22 cellular contexts compared by ENCODE assay signal in genomic region chr1:107933736-107934135, GRCh38. TPM values are rescaled to one million over a fixed set of nuclear protein-coding genes. Genes with fewer than 3 reads are reported as not detected.
DNase-seq lines count a peak whose midpoint lies in the region; ATAC-seq and TF ChIP-seq lines count a peak whose summit lies in the region.
"Had no signal": no experiment of that assay in that cellular context is flagged by ENCODE, and none has a peak within 500 bp of the region (broad histone marks: within the 10 kb centered on the region; RNA-seq: fewer than 3 reads in every experiment).

No MANE protein-coding gene starts in this region.

- peaks cover 50% of the 10 kb centered on the region for H3K4me1 ChIP-seq in DOHH2 (ENCODE audit: control insufficient read depth, low read length)
- H3K4me1 ChIP-seq in OCI-LY1 (ENCODE audit: insufficient read depth, low read length, severe bottlenecking): peaks cover 58% of the 10 kb centered on the region

- H3K36me3 Mint-ChIP-seq in activated naive CD8-positive, alpha-beta T cell treated with anti-CD3 and anti-CD28 coated beads, Interleukin-2, amount 50 U/mL, for 24 hours (ENCODE audit: low read depth): no peaks in the 10 kb centered on the region

- H3K9me3 Mint-ChIP-seq in activated naive CD8-positive, alpha-beta T cell treated with anti-CD3 and anti-CD28 coated beads, Interleukin-2, amount 50 U/mL, for 24 hours: peaks cover 2% of the 10 kb centered on the region
- H3K9me3 Mint-ChIP-seq: IgD-negative memory B cell had no signal

- no peak overlapping the region for H2AFZ ChIP-seq in OCI-LY1 (ENCODE audit: low read length)

- H3K79me2 ChIP-seq in DOHH2 (ENCODE audit: control insufficient read depth, low read length) (no peaks in the 10 kb centered on the region), OCI-LY1 (ENCODE audit: insufficient read depth, low read length) (peaks cover 8% of the 10 kb centered on the region; the same call in 1 of the 2 replicates)

- H3K36me3 ChIP-seq in DOHH2 (ENCODE audit: control insufficient read depth, low read length) (no peaks in the 10 kb centered on the region), OCI-LY1 (ENCODE audit: insufficient read depth, low read length) (no peaks in the 10 kb centered on the region)

- no peak for DNase-seq in activated naive CD8-positive, alpha-beta T cell treated with anti-CD3 and anti-CD28 coated beads, Interleukin-2, amount 50 U/mL, for 24 hours
- no peak for DNase-seq in effector CD4-positive, alpha-beta T cell
- DNase-seq in left lobe of liver (ENCODE audit: low spot score): no peak
- DNase-seq: ACHN; COR-L47; DMS 273 treated with DMSO at 0.1 percent for 48 hours; GF-D8; NCI-H1092 treated with DMSO at 0.1 percent for 48 hours; NCI-H2081; NCI-H446 treated with DMSO at 0.1 percent for 48 hours; NCI-H69; NK-92 treated with Interleukin-12 subunit alpha and Interleukin-12 subunit beta, amount 100 ng/mL, for 24 hours; SHP77; SK-N-SH; T-helper 1 cell had no signal

- H3K4me2 ChIP-seq in DOHH2 (ENCODE audit: low read length): peak overlapping the region; percentile 66; the same call in 1 of the 2 replicates
- peak overlapping the region; percentile 60; the same call in 1 of the 2 replicates for H3K4me2 ChIP-seq in OCI-LY1 (ENCODE audit: low read length)
- H3K4me2 ChIP-seq: SK-N-SH had no signal

- H3K4me3 Mint-ChIP-seq in activated naive CD8-positive, alpha-beta T cell treated with anti-CD3 and anti-CD28 coated beads, Interleukin-2, amount 50 U/mL, for 24 hours: no peak overlapping the region
- H3K4me3 Mint-ChIP-seq: CD14-positive monocyte had no signal

- H3K9ac ChIP-seq in OCI-LY1 (ENCODE audit: low read length): no peak overlapping the region
- H3K9ac ChIP-seq: SK-N-SH had no signal

- H3K27ac ChIP-seq in DOHH2 (ENCODE audit: low read depth, low read length) (peak overlapping the region; percentile 63; the same call in 1 of the 2 replicates), OCI-LY1 (ENCODE audit: low read depth, low read length, poor library complexity, severe bottlenecking) (peak overlapping the region; percentile 79)

- no peaks in the 10 kb centered on the region for H3K9me2 ChIP-seq in DOHH2 (replicated peaks; ENCODE audit: control insufficient read depth, low read length)
- H3K9me2 ChIP-seq in OCI-LY1 (ENCODE audit: low read depth, low read length): no peaks in the 10 kb centered on the region
- H3K9me2 ChIP-seq: SK-N-SH had no signal

- H4K20me1 ChIP-seq in DOHH2 (ENCODE audit: control insufficient read depth, insufficient read depth, low read depth, low read length) (no peaks in the 10 kb centered on the region), OCI-LY1 (ENCODE audit: insufficient read depth, low read length) (no peaks in the 10 kb centered on the region)

- H3K9me3 ChIP-seq in DOHH2 (ENCODE audit: control insufficient read depth, insufficient read depth, low read length): no peaks in the 10 kb centered on the region
- H3K9me3 ChIP-seq in OCI-LY1 (ENCODE audit: low read length): no peaks in the 10 kb centered on the region
- H3K9me3 ChIP-seq: SK-N-SH had no signal

- no peaks in the 10 kb centered on the region for H3K27me3 Mint-ChIP-seq in activated naive CD8-positive, alpha-beta T cell treated with anti-CD3 and anti-CD28 coated beads, Interleukin-2, amount 50 U/mL, for 24 hours
- H3K27me3 Mint-ChIP-seq: IgD-negative memory B cell had no signal

- no peaks in the 10 kb centered on the region for H3K27me3 ChIP-seq in DOHH2 (ENCODE audit: control insufficient read depth, low read length)
- no peaks in the 10 kb centered on the region for H3K27me3 ChIP-seq in OCI-LY1 (ENCODE audit: insufficient read depth, low read length)

- H3F3A ChIP-seq in DOHH2 (ENCODE audit: control insufficient read depth, insufficient read depth) (peaks cover 8% of the 10 kb centered on the region; the same call in 1 of the 2 replicates), OCI-LY1 (ENCODE audit: insufficient read depth, low read length) (peaks cover 6% of the 10 kb centered on the region)

- no peak for TF ChIP-seq CTCF in DOHH2 (IDR thresholded peaks at IDR 0.05; ENCODE audit: low read depth, low read length, poor library complexity, severe bottlenecking)
- no peak for TF ChIP-seq CTCF in OCI-LY1 (IDR thresholded peaks at IDR 0.05; ENCODE audit: low read length)

- H3K4me1 Mint-ChIP-seq in activated naive CD8-positive, alpha-beta T cell treated with anti-CD3 and anti-CD28 coated beads, Interleukin-2, amount 50 U/mL, for 24 hours: peaks cover 79% of the 10 kb centered on the region

- H3K4me3 ChIP-seq in DOHH2 (ENCODE audit: low read length) (no peak overlapping the region), OCI-LY1 (ENCODE audit: low read depth, low read length, poor library complexity, severe bottlenecking) (no peak overlapping the region)

- peak overlapping the region; percentile 94 for H3K27ac Mint-ChIP-seq in activated naive CD8-positive, alpha-beta T cell treated with anti-CD3 and anti-CD28 coated beads, Interleukin-2, amount 50 U/mL, for 24 hours

- peak; percentile 29 for ATAC-seq in HG02870 (IDR thresholded peaks at IDR 0.05; ENCODE audit: unreplicated experiment)
- no peak for ATAC-seq in activated naive CD8-positive, alpha-beta T cell treated with anti-CD3 and anti-CD28 coated beads, Interleukin-2, amount 50 U/mL, for 24 hours
- ATAC-seq in HG02840 (IDR thresholded peaks at IDR 0.05; ENCODE audit: low FRiP score, unreplicated experiment): no peak
- ATAC-seq in HG03432 (IDR thresholded peaks at IDR 0.05; ENCODE audit: unreplicated experiment): no peak
- no peak for ATAC-seq in left lobe of liver

RNA-seq across cellular contexts. Expression of gene VAV3, which starts 31.2 kb away (rescaled TPM):
- total RNA-seq in left lobe of liver: 0.86 TPM
